Comparison of ENCODE assay signal across 1 cellular context in genomic region chr10:129945941-129946760, GRCh38.
TF ChIP-seq lines count a peak whose summit lies in the region.

No MANE protein-coding gene starts in this region.

TF ChIP-seq in H1, 55 proteins besides CTCF, POLR2A, EP300 and RAD21:
- TF ChIP-seq SP1 (IDR thresholded peaks at IDR 0.05; ENCODE audit: low read depth, low read length) = no peak
- TF ChIP-seq, protein P1, sequence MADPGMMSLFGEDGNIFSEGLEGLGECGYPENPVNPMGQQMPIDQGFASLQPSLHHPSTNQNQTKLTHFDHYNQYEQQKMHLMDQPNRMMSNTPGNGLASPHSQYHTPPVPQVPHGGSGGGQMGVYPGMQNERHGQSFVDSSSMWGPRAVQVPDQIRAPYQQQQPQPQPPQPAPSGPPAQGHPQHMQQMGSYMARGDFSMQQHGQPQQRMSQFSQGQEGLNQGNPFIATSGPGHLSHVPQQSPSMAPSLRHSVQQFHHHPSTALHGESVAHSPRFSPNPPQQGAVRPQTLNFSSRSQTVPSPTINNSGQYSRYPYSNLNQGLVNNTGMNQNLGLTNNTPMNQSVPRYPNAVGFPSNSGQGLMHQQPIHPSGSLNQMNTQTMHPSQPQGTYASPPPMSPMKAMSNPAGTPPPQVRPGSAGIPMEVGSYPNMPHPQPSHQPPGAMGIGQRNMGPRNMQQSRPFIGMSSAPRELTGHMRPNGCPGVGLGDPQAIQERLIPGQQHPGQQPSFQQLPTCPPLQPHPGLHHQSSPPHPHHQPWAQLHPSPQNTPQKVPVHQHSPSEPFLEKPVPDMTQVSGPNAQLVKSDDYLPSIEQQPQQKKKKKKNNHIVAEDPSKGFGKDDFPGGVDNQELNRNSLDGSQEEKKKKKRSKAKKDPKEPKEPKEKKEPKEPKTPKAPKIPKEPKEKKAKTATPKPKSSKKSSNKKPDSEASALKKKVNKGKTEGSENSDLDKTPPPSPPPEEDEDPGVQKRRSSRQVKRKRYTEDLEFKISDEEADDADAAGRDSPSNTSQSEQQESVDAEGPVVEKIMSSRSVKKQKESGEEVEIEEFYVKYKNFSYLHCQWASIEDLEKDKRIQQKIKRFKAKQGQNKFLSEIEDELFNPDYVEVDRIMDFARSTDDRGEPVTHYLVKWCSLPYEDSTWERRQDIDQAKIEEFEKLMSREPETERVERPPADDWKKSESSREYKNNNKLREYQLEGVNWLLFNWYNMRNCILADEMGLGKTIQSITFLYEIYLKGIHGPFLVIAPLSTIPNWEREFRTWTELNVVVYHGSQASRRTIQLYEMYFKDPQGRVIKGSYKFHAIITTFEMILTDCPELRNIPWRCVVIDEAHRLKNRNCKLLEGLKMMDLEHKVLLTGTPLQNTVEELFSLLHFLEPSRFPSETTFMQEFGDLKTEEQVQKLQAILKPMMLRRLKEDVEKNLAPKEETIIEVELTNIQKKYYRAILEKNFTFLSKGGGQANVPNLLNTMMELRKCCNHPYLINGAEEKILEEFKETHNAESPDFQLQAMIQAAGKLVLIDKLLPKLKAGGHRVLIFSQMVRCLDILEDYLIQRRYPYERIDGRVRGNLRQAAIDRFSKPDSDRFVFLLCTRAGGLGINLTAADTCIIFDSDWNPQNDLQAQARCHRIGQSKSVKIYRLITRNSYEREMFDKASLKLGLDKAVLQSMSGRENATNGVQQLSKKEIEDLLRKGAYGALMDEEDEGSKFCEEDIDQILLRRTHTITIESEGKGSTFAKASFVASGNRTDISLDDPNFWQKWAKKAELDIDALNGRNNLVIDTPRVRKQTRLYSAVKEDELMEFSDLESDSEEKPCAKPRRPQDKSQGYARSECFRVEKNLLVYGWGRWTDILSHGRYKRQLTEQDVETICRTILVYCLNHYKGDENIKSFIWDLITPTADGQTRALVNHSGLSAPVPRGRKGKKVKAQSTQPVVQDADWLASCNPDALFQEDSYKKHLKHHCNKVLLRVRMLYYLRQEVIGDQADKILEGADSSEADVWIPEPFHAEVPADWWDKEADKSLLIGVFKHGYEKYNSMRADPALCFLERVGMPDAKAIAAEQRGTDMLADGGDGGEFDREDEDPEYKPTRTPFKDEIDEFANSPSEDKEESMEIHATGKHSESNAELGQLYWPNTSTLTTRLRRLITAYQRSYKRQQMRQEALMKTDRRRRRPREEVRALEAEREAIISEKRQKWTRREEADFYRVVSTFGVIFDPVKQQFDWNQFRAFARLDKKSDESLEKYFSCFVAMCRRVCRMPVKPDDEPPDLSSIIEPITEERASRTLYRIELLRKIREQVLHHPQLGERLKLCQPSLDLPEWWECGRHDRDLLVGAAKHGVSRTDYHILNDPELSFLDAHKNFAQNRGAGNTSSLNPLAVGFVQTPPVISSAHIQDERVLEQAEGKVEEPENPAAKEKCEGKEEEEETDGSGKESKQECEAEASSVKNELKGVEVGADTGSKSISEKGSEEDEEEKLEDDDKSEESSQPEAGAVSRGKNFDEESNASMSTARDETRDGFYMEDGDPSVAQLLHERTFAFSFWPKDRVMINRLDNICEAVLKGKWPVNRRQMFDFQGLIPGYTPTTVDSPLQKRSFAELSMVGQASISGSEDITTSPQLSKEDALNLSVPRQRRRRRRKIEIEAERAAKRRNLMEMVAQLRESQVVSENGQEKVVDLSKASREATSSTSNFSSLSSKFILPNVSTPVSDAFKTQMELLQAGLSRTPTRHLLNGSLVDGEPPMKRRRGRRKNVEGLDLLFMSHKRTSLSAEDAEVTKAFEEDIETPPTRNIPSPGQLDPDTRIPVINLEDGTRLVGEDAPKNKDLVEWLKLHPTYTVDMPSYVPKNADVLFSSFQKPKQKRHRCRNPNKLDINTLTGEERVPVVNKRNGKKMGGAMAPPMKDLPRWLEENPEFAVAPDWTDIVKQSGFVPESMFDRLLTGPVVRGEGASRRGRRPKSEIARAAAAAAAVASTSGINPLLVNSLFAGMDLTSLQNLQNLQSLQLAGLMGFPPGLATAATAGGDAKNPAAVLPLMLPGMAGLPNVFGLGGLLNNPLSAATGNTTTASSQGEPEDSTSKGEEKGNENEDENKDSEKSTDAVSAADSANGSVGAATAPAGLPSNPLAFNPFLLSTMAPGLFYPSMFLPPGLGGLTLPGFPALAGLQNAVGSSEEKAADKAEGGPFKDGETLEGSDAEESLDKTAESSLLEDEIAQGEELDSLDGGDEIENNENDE (IDR thresholded peaks at IDR 0.05; ENCODE audit: insufficient replicate concordance, low read length) = no peak
- TF ChIP-seq HDAC2 (IDR thresholded peaks at IDR 0.05; ENCODE audit: borderline replicate concordance in 1 of 2, low read depth in 2 of 2, low read length in 2 of 2) = no peak
- TF ChIP-seq SUZ12 (IDR thresholded peaks at IDR 0.05; ENCODE audit: low read length) = no peak
- TF ChIP-seq, protein P2, sequence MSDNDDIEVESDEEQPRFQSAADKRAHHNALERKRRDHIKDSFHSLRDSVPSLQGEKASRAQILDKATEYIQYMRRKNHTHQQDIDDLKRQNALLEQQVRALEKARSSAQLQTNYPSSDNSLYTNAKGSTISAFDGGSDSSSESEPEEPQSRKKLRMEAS (IDR thresholded peaks at IDR 0.05) = no peak
- no peak for TF ChIP-seq TEAD4 (IDR thresholded peaks at IDR 0.05; ENCODE audit: low read depth, low read length)
- TF ChIP-seq, protein P3, sequence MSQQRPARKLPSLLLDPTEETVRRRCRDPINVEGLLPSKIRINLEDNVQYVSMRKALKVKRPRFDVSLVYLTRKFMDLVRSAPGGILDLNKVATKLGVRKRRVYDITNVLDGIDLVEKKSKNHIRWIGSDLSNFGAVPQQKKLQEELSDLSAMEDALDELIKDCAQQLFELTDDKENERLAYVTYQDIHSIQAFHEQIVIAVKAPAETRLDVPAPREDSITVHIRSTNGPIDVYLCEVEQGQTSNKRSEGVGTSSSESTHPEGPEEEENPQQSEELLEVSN (IDR thresholded peaks at IDR 0.05) = no peak
- TF ChIP-seq SIX5 (IDR thresholded peaks at IDR 0.05; ENCODE audit: low read depth, low read length) = no peak
- no peak for TF ChIP-seq SP4 (IDR thresholded peaks at IDR 0.05; ENCODE audit: low read length)
- no peak for TF ChIP-seq ASH2L (IDR thresholded peaks at IDR 0.05; ENCODE audit: low read length)
- TF ChIP-seq, protein P4, sequence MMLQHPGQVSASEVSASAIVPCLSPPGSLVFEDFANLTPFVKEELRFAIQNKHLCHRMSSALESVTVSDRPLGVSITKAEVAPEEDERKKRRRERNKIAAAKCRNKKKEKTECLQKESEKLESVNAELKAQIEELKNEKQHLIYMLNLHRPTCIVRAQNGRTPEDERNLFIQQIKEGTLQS (IDR thresholded peaks at IDR 0.05; ENCODE audit: insufficient read depth, low read depth, low read length) = no peak
- no peak for TF ChIP-seq RNF2 (IDR thresholded peaks at IDR 0.05; ENCODE audit: borderline replicate concordance, low read depth, low read length, missing control alignments, poor library complexity, severe bottlenecking)
- no peak for TF ChIP-seq PHF8 (conservative IDR thresholded peaks at IDR 0.05; ENCODE audit: low read depth, low read length)
TF ChIP-seq in H1: peak in this region for 0.
